Comparison of ENCODE assay signal across 15 cellular contexts in the genomic region with DNA sequence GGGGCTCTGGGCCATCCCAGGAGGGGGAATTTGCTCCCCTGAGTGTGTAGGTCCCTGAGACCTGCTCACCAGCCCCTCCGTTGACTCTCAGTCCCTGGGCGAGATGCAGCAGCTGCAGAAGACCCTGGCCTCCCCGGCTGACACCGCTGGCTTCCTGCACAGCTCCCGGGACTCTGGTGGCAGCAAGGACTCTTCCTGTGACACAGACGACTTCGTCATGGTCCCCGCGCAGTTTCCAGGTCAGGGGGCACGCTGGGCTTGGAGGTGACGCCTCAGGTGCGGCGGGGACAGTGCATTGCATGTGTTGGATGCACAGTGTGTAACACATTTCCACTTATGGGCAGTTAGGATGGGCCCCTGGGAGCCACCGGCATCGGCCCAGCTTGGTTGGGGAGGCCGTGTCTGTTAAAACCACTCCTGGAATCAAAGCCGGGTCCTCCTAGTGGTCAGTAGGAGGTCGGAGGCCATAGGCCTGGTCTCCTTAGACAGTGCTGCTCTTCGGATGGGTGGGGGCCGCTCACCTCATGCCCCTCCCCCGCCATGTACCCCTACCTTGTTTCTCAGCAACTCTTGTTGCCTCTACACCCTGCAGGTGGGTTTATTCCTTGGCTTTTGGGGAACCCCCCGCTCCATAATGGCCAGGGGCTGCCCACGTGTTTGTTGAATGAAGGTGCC. TPM values are rescaled to one million over a fixed set of nuclear protein-coding genes. Genes with fewer than 3 reads are reported as not detected.
DNase-seq lines count a peak whose midpoint lies in the region; ATAC-seq and TF ChIP-seq lines count a peak whose summit lies in the region.
"Had no signal": no experiment of that assay in that cellular context is flagged by ENCODE, and none has a peak within 500 bp of the region (broad histone marks: within the 10 kb centered on the region; RNA-seq: fewer than 3 reads in every experiment).

No MANE protein-coding gene starts in this region.

- H3K4me2 ChIP-seq in neuronal stem cell (ENCODE audit: insufficient read depth, low read length, poor library complexity, severe bottlenecking): no peak overlapping the region

- intact Hi-C loops in Panc1 (cut with micrococcal nuclease; ENCODE audit: unreplicated experiment) (no loop called here), dorsolateral prefrontal cortex (cut with DNase I) (no loop called here)

- H3K27ac ChIP-seq in Panc1 (ENCODE audit: low read length) (0 out of 2 replicates have a peak overlapping the region, but pooled peaks have one; percentile 23), dorsolateral prefrontal cortex (peak overlapping the region in 37 of 59 donors; percentile 4 to 75 (median 42)), neuronal stem cell (replicated peaks; ENCODE audit: low read length) (no peak overlapping the region)
- H3K27ac ChIP-seq: HL-60 had no signal

- H4K91ac ChIP-seq in neuronal stem cell (ENCODE audit: low read depth, low read length, poor library complexity): no peak overlapping the region

- no peak overlapping the region for H3K4me3 Mint-ChIP-seq in mesothelial cell of epicardium
- H3K4me3 Mint-ChIP-seq: activated naive CD4-positive, alpha-beta T cell treated with anti-CD3 and anti-CD28 coated beads, Interleukin-2, amount 10 ng/mL, durations not matched to agents 7 days and 5 days had no signal

- H3K36me3 Mint-ChIP-seq in mesothelial cell of epicardium: peaks cover 5% of the 10 kb centered on the region

- POLR2A ChIA-PET in Panc1 (lab: Charles Lee): interaction anchor here (0.6 kb wide), 1 partner anchor 47 kb away, joined by 3 read pairs; no protein-coding TSS in a partner anchor

- DNase-seq in AG10803 (ENCODE audit: low read depth) (no peak), Panc1 (ENCODE audit: low read depth, low spot score) (no peak), dorsolateral prefrontal cortex (no peak), neuronal stem cell (ENCODE audit: low spot score) (no peak), NCI-H146 (lab: John Stamatoyannopoulos, UW) (no peak), mesothelial cell of epicardium (ENCODE audit: low spot score in 2 of 2, unreplicated experiment in 2 of 2) (no peak), NCI-H774 (lab: John Stamatoyannopoulos, UW) (no peak)
- DNase-seq in stimulated activated CD8-positive, alpha-beta memory T cell treated with anti-CD3 and anti-CD28 coated beads, Interleukin-4, amount 100 ng/mL, for 48 hours: no peak
- DNase-seq: activated CD4-positive, alpha-beta T cell treated with anti-CD3 and anti-CD28 coated beads, Interleukin-2, amount 50 U/mL, for 1 hour; activated naive CD4-positive, alpha-beta T cell treated with anti-CD3 and anti-CD28 coated beads, Interleukin-2, amount 10 ng/mL, durations not matched to agents 7 days and 5 days; activated T-cell treated with anti-CD3 and anti-CD28 coated beads for 4 hours; GF-D8; small intestine; stimulated activated naive CD4-positive, alpha-beta T cell treated with Interleukin-2 at 50 U/mL for 16 hours had no signal

- H3K4me1 ChIP-seq in Panc1 (ENCODE audit: control insufficient read depth, insufficient read depth, low read length): peaks cover 9% of the 10 kb centered on the region
- H3K4me1 ChIP-seq in neuronal stem cell (ENCODE audit: control insufficient read depth in 2 of 2, insufficient read depth in 1 of 2, low read depth in 1 of 2, low read length in 2 of 2): no peaks in the 10 kb centered on the region

- H3K9ac ChIP-seq in neuronal stem cell (ENCODE audit: low read depth, low read length, poor library complexity): peak overlapping the region; percentile 63

- no peaks in the 10 kb centered on the region for H3K9me3 Mint-ChIP-seq in mesothelial cell of epicardium
- H3K9me3 Mint-ChIP-seq: activated naive CD4-positive, alpha-beta T cell treated with anti-CD3 and anti-CD28 coated beads, Interleukin-2, amount 10 ng/mL, durations not matched to agents 7 days and 5 days had no signal

- no peak overlapping the region for H3K27ac Mint-ChIP-seq in mesothelial cell of epicardium
- H3K27ac Mint-ChIP-seq: activated naive CD4-positive, alpha-beta T cell treated with anti-CD3 and anti-CD28 coated beads, Interleukin-2, amount 10 ng/mL, durations not matched to agents 7 days and 5 days had no signal

- no TSS peak for BruUV-seq in Panc1 (replicated peaks; lab: Mats Ljungman, UMichigan)

- no peak overlapping the region for H2BK15ac ChIP-seq in neuronal stem cell (ENCODE audit: low read length)

- TF ChIP-seq CTCF in AG10803 (conservative IDR thresholded peaks at IDR 0.05; ENCODE audit: low read length) (0 out of 2 replicates have a peak, but pooled peaks have one; percentile 11), Panc1 (IDR thresholded peaks at IDR 0.05) (no peak), dorsolateral prefrontal cortex (IDR thresholded peaks at IDR 0.05 in 54 of 56, conservative IDR thresholded peaks at IDR 0.05 in 2 of 56; ENCODE audit: low read depth in 1 of 56, partially characterized antibody in 56 of 56) (no peak), mesothelial cell of epicardium (IDR thresholded peaks at IDR 0.05; ENCODE audit: unreplicated experiment) (no peak)

- no peak overlapping the region for H2BK120ac ChIP-seq in neuronal stem cell (ENCODE audit: low read depth, low read length)

- H2AK5ac ChIP-seq in neuronal stem cell (ENCODE audit: low read depth, low read length): no peak overlapping the region

- no peak overlapping the region for H3K18ac ChIP-seq in neuronal stem cell (ENCODE audit: low read length)

- H3K27me3 ChIP-seq in Panc1 (ENCODE audit: control insufficient read depth, insufficient read depth, low read length): no peaks in the 10 kb centered on the region
- H3K27me3 ChIP-seq in dorsolateral prefrontal cortex: no peaks in the 10 kb centered on the region
- no peaks in the 10 kb centered on the region for H3K27me3 ChIP-seq in neuronal stem cell (ENCODE audit: control insufficient read depth in 3 of 3, insufficient read depth in 3 of 3, low read depth in 1 of 3, low read length in 3 of 3)

- H3K4me3 ChIP-seq in AG10803 (ENCODE audit: low read length) (no peak overlapping the region), Panc1 (ENCODE audit: low read depth in 2 of 2, low read length in 2 of 2) (no peak overlapping the region), dorsolateral prefrontal cortex (no peak overlapping the region), neuronal stem cell (ENCODE audit: low read length in 2 of 2) (no peak overlapping the region)

- H2AFZ ChIP-seq in neuronal stem cell (ENCODE audit: low read length): no peak overlapping the region

- no peak overlapping the region for H3K14ac ChIP-seq in neuronal stem cell (ENCODE audit: low read length)

- peak; percentile 32 for ATAC-seq in Panc1

- H3K36me3 ChIP-seq in Panc1 (ENCODE audit: control insufficient read depth, insufficient read depth, low read length): no peaks in the 10 kb centered on the region
- H3K36me3 ChIP-seq in neuronal stem cell (replicated peaks in 1 of 2; ENCODE audit: control insufficient read depth in 2 of 2, insufficient read depth in 2 of 2, low read length in 2 of 2): peaks cover 44 to 86% of the 10 kb centered on the region in 2 donors

- no peaks in the 10 kb centered on the region for H3K27me3 Mint-ChIP-seq in mesothelial cell of epicardium (ENCODE audit: low read depth)
- H3K27me3 Mint-ChIP-seq: activated naive CD4-positive, alpha-beta T cell treated with anti-CD3 and anti-CD28 coated beads, Interleukin-2, amount 10 ng/mL, durations not matched to agents 7 days and 5 days had no signal

- in situ Hi-C loops in Panc1 (cut with HindIII; ENCODE audit: low pct_unique_long_range_greater_than_20kb, low sequenced_read_pairs): no loop called here

- H2BK12ac ChIP-seq in neuronal stem cell (ENCODE audit: low read length): no peak overlapping the region

- H3K4me1 Mint-ChIP-seq in mesothelial cell of epicardium: no peaks in the 10 kb centered on the region
- H3K4me1 Mint-ChIP-seq: activated naive CD4-positive, alpha-beta T cell treated with anti-CD3 and anti-CD28 coated beads, Interleukin-2, amount 10 ng/mL, durations not matched to agents 7 days and 5 days had no signal

- H3K23ac ChIP-seq in neuronal stem cell (ENCODE audit: low read depth, low read length, poor library complexity): peak overlapping the region; percentile 55

- H3K79me1 ChIP-seq in neuronal stem cell (ENCODE audit: low read depth, low read length): peaks cover 17% of the 10 kb centered on the region

- no peak overlapping the region for H4K8ac ChIP-seq in neuronal stem cell (ENCODE audit: low read depth, low read length)

- H3K9me3 ChIP-seq in Panc1 (ENCODE audit: control insufficient read depth, insufficient read depth, low read depth, low read length): no peaks in the 10 kb centered on the region
- no peaks in the 10 kb centered on the region for H3K9me3 ChIP-seq in neuronal stem cell (replicated peaks in 1 of 2; ENCODE audit: control insufficient read depth in 2 of 2, insufficient read depth in 1 of 2, low read depth in 1 of 2, low read length in 2 of 2)

- H2BK5ac ChIP-seq in neuronal stem cell (ENCODE audit: low read length): no peak overlapping the region

- H3K4ac ChIP-seq in neuronal stem cell (ENCODE audit: low read length): no peak overlapping the region

- CTCF ChIA-PET in Panc1 (lab: Charles Lee): no interaction called here

- WGBS in neuronal stem cell (ENCODE audit: extremely low coverage in 2 of 2, insufficient read length in 2 of 2, insufficient replicate concordance in 1 of 2), 2 donors: no CpG with 5 or more reads among the region's 23 CpGs

RNA-seq across cellular contexts. Expression of a gene that starts 17.1 kb away (rescaled TPM):
- total RNA-seq in Panc1 (2021; ENCODE audit: unreplicated experiment) (108 TPM), dorsolateral prefrontal cortex (10 to 100 TPM; 14.3 to 37.0 (median 24.2) TPM), mesothelial cell of epicardium (25.5 to 28.2 TPM (median 27.4 TPM) in 3 replicates)
- polyA plus RNA-seq in Panc1 (2012; ENCODE audit: insufficient read length): 110 TPM
- polyA plus RNA-seq in neuronal stem cell (2013, experiment 1 of 2): 10.3 TPM
- 8.8 TPM for polyA plus RNA-seq in neuronal stem cell (2013, experiment 2 of 2)

RNA-seq across cellular contexts. Expression of a gene that starts 17.6 kb away (rescaled TPM):
- 72.1 TPM for total RNA-seq in Panc1 (2021; ENCODE audit: unreplicated experiment)
- 92.3 TPM for polyA plus RNA-seq in Panc1 (2012; ENCODE audit: insufficient read length)
- 100 to 1,000 TPM in 53 of 120 experiments, 10 to 100 TPM in 67; 43.7 to 169 (median 98.4) TPM for total RNA-seq in dorsolateral prefrontal cortex
- 21.6 TPM for polyA plus RNA-seq in neuronal stem cell (2013, experiment 1 of 2)
- polyA plus RNA-seq in neuronal stem cell (2013, experiment 2 of 2): 22.4 TPM
- total RNA-seq in mesothelial cell of epicardium: 88.8 to 104 TPM (median 93.0 TPM) in 3 replicates

RNA-seq across cellular contexts. Expression of a gene that starts 37.8 kb away (rescaled TPM):
- total RNA-seq in Panc1 (2021; ENCODE audit: unreplicated experiment) (59.4 TPM), dorsolateral prefrontal cortex (10 to 100 TPM; 52.1 to 79.5 (median 64.6) TPM), mesothelial cell of epicardium (74.0 to 77.9 TPM (median 75.3 TPM) in 3 replicates)
- polyA plus RNA-seq in Panc1 (2012; ENCODE audit: insufficient read length): 36.9 TPM
- polyA plus RNA-seq in neuronal stem cell (2013, experiment 1 of 2): 20.4 TPM
- polyA plus RNA-seq in neuronal stem cell (2013, experiment 2 of 2): 21.2 TPM
